Comparison of ENCODE assay signal across 23 cellular contexts in genomic region chr11:92035488-92035887, GRCh38.
A peak's percentile ranks its signal among the peaks of the same experiment; 100 is the strongest.
DNase-seq lines count a peak whose midpoint lies in the region; ATAC-seq, FAIRE-seq and TF ChIP-seq lines count a peak whose summit lies in the region.
"Had no signal": no experiment of that assay in that cellular context is flagged by ENCODE, and none has a peak within 500 bp of the region (broad histone marks: within the 10 kb centered on the region; RNA-seq: fewer than 3 reads in every experiment).

No MANE protein-coding gene starts in this region.

- H3K36me3 Mint-ChIP-seq in activated CD4-positive, alpha-beta T cell treated with anti-CD3 and anti-CD28 coated beads, Interleukin-2, amount 10 ng/mL, durations not matched to agents 24 days and 14 days (ENCODE audit: low read depth), result no peaks in the 10 kb centered on the region

- no peak overlapping the region for H3K27ac ChIP-seq in trophoblast cell (ENCODE audit: low read depth, low read length)
- H3K27ac ChIP-seq: GM23248, HL-60 had no signal

- H4K91ac ChIP-seq in trophoblast cell (ENCODE audit: low read depth, low read length), result no peak overlapping the region

- no peak for FAIRE-seq in bronchial epithelial cell (lab: Jason Lieb, UNC)
- FAIRE-seq: A204.1, GM18507, RCC 7860 had no signal

- H3K4me2 ChIP-seq in trophoblast cell (ENCODE audit: low read length), result no peak overlapping the region

- no peaks in the 10 kb centered on the region for H3K9me3 ChIP-seq in trophoblast cell (ENCODE audit: insufficient read depth, low read depth, low read length)
- H3K9me3 ChIP-seq: BE2C had no signal

- no peak overlapping the region for H4K12ac ChIP-seq in trophoblast cell (ENCODE audit: low read depth, low read length)

- WGBS in trophoblast cell (ENCODE audit: extremely low coverage, insufficient coverage, insufficient read length), result no CpG with 5 or more reads among the region's 1 CpG

- no peaks in the 10 kb centered on the region for H3K4me1 Mint-ChIP-seq in activated CD4-positive, alpha-beta T cell treated with anti-CD3 and anti-CD28 coated beads, Interleukin-2, amount 10 ng/mL, durations not matched to agents 24 days and 14 days
- H3K4me1 Mint-ChIP-seq: H9 had no signal

- H3K9ac ChIP-seq in trophoblast cell (ENCODE audit: low read length), result no peak overlapping the region
- H3K9ac ChIP-seq: GM23248 had no signal

- no peak overlapping the region for H4K8ac ChIP-seq in trophoblast cell (ENCODE audit: low read depth, low read length)

- no peaks in the 10 kb centered on the region for H3K79me1 ChIP-seq in trophoblast cell (ENCODE audit: low read length)

- H3K27ac Mint-ChIP-seq in activated CD4-positive, alpha-beta T cell treated with anti-CD3 and anti-CD28 coated beads, Interleukin-2, amount 10 ng/mL, durations not matched to agents 24 days and 14 days, result no peak overlapping the region
- H3K27ac Mint-ChIP-seq: H9, HFFc6 had no signal

- H3K27me3 Mint-ChIP-seq in activated CD4-positive, alpha-beta T cell treated with anti-CD3 and anti-CD28 coated beads, Interleukin-2, amount 10 ng/mL, durations not matched to agents 24 days and 14 days, result no peaks in the 10 kb centered on the region

- no peak overlapping the region for H2BK12ac ChIP-seq in trophoblast cell (ENCODE audit: low read length)

- no peaks in the 10 kb centered on the region for H3K79me2 ChIP-seq in trophoblast cell (ENCODE audit: control insufficient read depth, insufficient read depth, low read length, poor library complexity)

- H3K4me3 ChIP-seq in bronchial epithelial cell (ENCODE audit: low read depth, low read length), result no peak overlapping the region
- H3K4me3 ChIP-seq in trophoblast cell (ENCODE audit: low read depth, low read length), result no peak overlapping the region
- H3K4me3 ChIP-seq: GM23248 had no signal

- no peaks in the 10 kb centered on the region for H3K27me3 ChIP-seq in bronchial epithelial cell (ENCODE audit: control insufficient read depth, insufficient read depth, low read length)
- H3K27me3 ChIP-seq in trophoblast cell (ENCODE audit: insufficient read depth, low read length), result no peaks in the 10 kb centered on the region
- H3K27me3 ChIP-seq: BE2C had no signal

- H3K4me1 ChIP-seq in trophoblast cell (ENCODE audit: control insufficient read depth in 1 of 2, insufficient read depth in 2 of 2, low read length in 2 of 2), result no peaks in the 10 kb centered on the region
- H3K4me1 ChIP-seq: BE2C had no signal

- intact Hi-C loops in activated CD4-positive, alpha-beta T cell treated with anti-CD3 and anti-CD28 coated beads, Interleukin-2, amount 10 ng/mL, durations not matched to agents 24 days and 14 days (cut with micrococcal nuclease), result no loop called here

- H3K14ac ChIP-seq in trophoblast cell (ENCODE audit: low read length), result no peak overlapping the region

- H2AK5ac ChIP-seq in trophoblast cell (ENCODE audit: low read length), result no peak overlapping the region

- no peaks in the 10 kb centered on the region for H3K9me3 Mint-ChIP-seq in activated CD4-positive, alpha-beta T cell treated with anti-CD3 and anti-CD28 coated beads, Interleukin-2, amount 10 ng/mL, durations not matched to agents 24 days and 14 days

- DNase-seq in COLO668 (lab: John Stamatoyannopoulos, UW; ENCODE audit: unreplicated experiment), result peak; percentile 5
- DNase-seq in NCI-H69 (lab: John Stamatoyannopoulos, UW), result peak; percentile 20
- peak; percentile 86 for DNase-seq in bronchial epithelial cell (ENCODE audit: low read depth)
- peak; percentile 2 to 22 for DNase-seq in trophoblast cell
- DNase-seq in NCI-H526 treated with DMSO at 0.1 percent for 48 hours (lab: John Stamatoyannopoulos, UW), result no peak
- no peak for DNase-seq in activated CD4-positive, alpha-beta T cell treated with anti-CD3 and anti-CD28 coated beads, Interleukin-2, amount 10 ng/mL, durations not matched to agents 24 days and 14 days
- DNase-seq: BE2C, GM23248, H9, HFFc6, KG1, NCI-H1105 treated with DMSO at 0.1 percent for 48 hours, NCI-H2029 treated with DMSO at 0.1 percent for 48 hours, NCI-H226, NCI-H510A treated with DMSO at 0.1 percent for 48 hours, NCI-H82, Right ventricle myocardium superior, SW 1271 had no signal

- H3K36me3 ChIP-seq in bronchial epithelial cell (ENCODE audit: control insufficient read depth, insufficient read depth, low read length), result no peaks in the 10 kb centered on the region
- H3K36me3 ChIP-seq in trophoblast cell (ENCODE audit: control insufficient read depth in 1 of 2, insufficient read depth in 2 of 2, low read length in 2 of 2), result no peaks in the 10 kb centered on the region
- H3K36me3 ChIP-seq: BE2C had no signal

- no peak for TF ChIP-seq CTCF in bronchial epithelial cell (IDR thresholded peaks at IDR 0.05; ENCODE audit: insufficient read depth, low read length, severe bottlenecking)

- H3K4me3 Mint-ChIP-seq in activated CD4-positive, alpha-beta T cell treated with anti-CD3 and anti-CD28 coated beads, Interleukin-2, amount 10 ng/mL, durations not matched to agents 24 days and 14 days, result no peak overlapping the region
- H3K4me3 Mint-ChIP-seq: H9, HFFc6 had no signal

- no peak for ATAC-seq in HG03135 (IDR thresholded peaks at IDR 0.05; ENCODE audit: unreplicated experiment)

- H3K4ac ChIP-seq in trophoblast cell (ENCODE audit: low read depth, low read length), result no peak overlapping the region

- H2AFZ ChIP-seq in trophoblast cell (ENCODE audit: insufficient read depth, low read length, poor library complexity), result no peak overlapping the region
- H2AFZ ChIP-seq: GM23248 had no signal

- no peak overlapping the region for H2BK5ac ChIP-seq in trophoblast cell (ENCODE audit: low read depth, low read length, poor library complexity)

- H3K23ac ChIP-seq in trophoblast cell (ENCODE audit: low read length), result no peak overlapping the region

- no peak overlapping the region for H3K18ac ChIP-seq in trophoblast cell (ENCODE audit: low read length)

- no peak overlapping the region for H2BK120ac ChIP-seq in trophoblast cell (ENCODE audit: insufficient read depth, low read length, poor library complexity)

Comparison
In these comparisons a context has a peak if more than half of its experiments do, and no peak if none do; other contexts are left out.
1. DNase-seq: peak in COLO668 (single experiment), NCI-H69 (single experiment), bronchial epithelial cell (single experiment) and trophoblast cell (2 of 2); none in NCI-H526 treated with DMSO at 0.1 percent for 48 hours (single experiment) and activated CD4-positive, alpha-beta T cell treated with anti-CD3 and anti-CD28 coated beads, Interleukin-2, amount 10 ng/mL, durations not matched to agents 24 days and 14 days (single experiment).